In the genomic region with DNA sequence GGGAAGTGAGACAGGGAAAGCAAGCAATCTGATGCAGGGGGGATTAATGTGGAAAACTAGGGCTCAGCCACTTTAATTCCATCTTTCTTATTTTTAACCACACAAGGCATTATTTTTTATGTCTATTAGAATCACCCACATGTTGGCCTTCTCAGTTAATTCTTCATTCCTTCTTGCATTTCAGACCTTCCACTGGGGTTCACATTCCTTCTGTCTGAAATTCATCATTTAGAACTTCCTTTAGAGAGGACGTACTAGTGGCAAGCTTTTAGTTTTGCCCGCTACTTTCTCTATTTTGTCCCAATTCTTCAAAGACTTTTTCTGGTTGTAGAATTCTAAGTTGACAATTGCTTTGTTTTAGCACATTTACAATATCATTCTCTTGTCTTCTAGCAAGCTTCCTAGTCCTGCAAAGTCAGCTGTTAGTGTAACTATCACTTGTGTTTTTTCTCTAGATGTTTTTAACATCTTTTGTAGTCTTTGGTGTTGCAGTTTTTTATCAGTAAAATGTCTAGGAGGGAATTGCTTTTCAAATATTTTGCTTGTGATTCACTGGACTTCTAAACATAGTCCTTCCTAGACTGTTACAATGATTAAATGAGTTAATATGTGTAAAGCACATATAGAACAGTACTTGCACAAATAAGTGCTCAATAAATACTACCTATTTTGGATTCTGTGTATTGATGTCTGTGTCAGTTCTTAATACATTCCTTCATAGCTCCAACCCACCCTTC, we compare ENCODE assay signal across 17 cellular contexts. TPM values are rescaled to one million over a fixed set of nuclear protein-coding genes. Genes with fewer than 3 reads are reported as not detected.
DNase-seq lines count a peak whose midpoint lies in the region; ATAC-seq, FAIRE-seq and TF ChIP-seq lines count a peak whose summit lies in the region.
"Had no signal": no experiment of that assay in that cellular context is flagged by ENCODE, and none has a peak within 500 bp of the region (broad histone marks: within the 10 kb centered on the region; RNA-seq: fewer than 3 reads in every experiment).

No MANE protein-coding gene starts in this region.

- no peaks in the 10 kb centered on the region for H3F3A ChIP-seq in MM.1S (ENCODE audit: insufficient read depth, low read length)

- CTCF ChIA-PET in A549 (lab: Yijun Ruan, JAX) = interaction anchor here (0.9 to 3.9 kb wide), 4 partner anchors 9 to 65 kb away, joined by 3 to 25 read pairs (median 3); no protein-coding TSS in a partner anchor

- H3K4me1 ChIP-seq in A549 = peaks cover 67% of the 10 kb centered on the region
- no peaks in the 10 kb centered on the region for H3K4me1 ChIP-seq in MM.1S (ENCODE audit: low read length)
- peaks cover 35% of the 10 kb centered on the region for H3K4me1 ChIP-seq in psoas muscle

- no peaks in the 10 kb centered on the region for H3K27me3 Mint-ChIP-seq in chondrocyte (ENCODE audit: low read depth)

- TF ChIP-seq EP300 in A549 (IDR thresholded peaks at IDR 0.05) = no peak

- H4K20me1 ChIP-seq in MM.1S (ENCODE audit: insufficient read depth, low read length) = no peaks in the 10 kb centered on the region

- TF ChIP-seq CTCF in A549 (IDR thresholded peaks at IDR 0.05) (no peak), MM.1S (IDR thresholded peaks at IDR 0.05; ENCODE audit: low read length) (no peak), chondrocyte (IDR thresholded peaks at IDR 0.05) (no peak), psoas muscle (IDR thresholded peaks at IDR 0.05) (no peak)

- intact Hi-C loops in psoas muscle (cut with DNase I) = no loop called here

- peak overlapping the region; percentile 80 for H3K4me2 ChIP-seq in A549
- peak overlapping the region; percentile 62 for H3K4me2 ChIP-seq in MM.1S (ENCODE audit: low read depth, low read length)

- no peak overlapping the region for H2AFZ ChIP-seq in MM.1S (ENCODE audit: low read length)

- POLR2A ChIA-PET in A549 (lab: Yijun Ruan, JAX) = interaction anchor here (1.0 kb wide), 1 partner anchor 18 kb away, joined by 3 read pairs; no protein-coding TSS in a partner anchor

- H3K27ac ChIP-seq in A549 (peak overlapping the region; percentile 100), MM.1S (ENCODE audit: low read length) (no peak overlapping the region), psoas muscle (peak overlapping the region; percentile 80)
- H3K27ac ChIP-seq: dorsolateral prefrontal cortex had no signal

- H3K9me3 ChIP-seq in A549 (peaks cover 3% of the 10 kb centered on the region; the same call in 1 of the 3 replicates), MM.1S (replicated peaks; ENCODE audit: insufficient read depth, low read length) (no peaks in the 10 kb centered on the region), psoas muscle (no peaks in the 10 kb centered on the region)
- H3K9me3 ChIP-seq: body of pancreas, esophagus muscularis mucosa, tibial nerve had no signal

- peaks cover 11% of the 10 kb centered on the region for H3K36me3 Mint-ChIP-seq in chondrocyte (ENCODE audit: low read depth)
- H3K36me3 Mint-ChIP-seq: CD8-positive, alpha-beta memory T cell had no signal

- H3K9me2 ChIP-seq in MM.1S (replicated peaks; ENCODE audit: insufficient read depth, low read length) = no peaks in the 10 kb centered on the region

- H3K4me3 ChIP-seq in A549 = no peak overlapping the region
- no peak overlapping the region for H3K4me3 ChIP-seq in MM.1S (ENCODE audit: low read length)
- H3K4me3 ChIP-seq in psoas muscle = peak overlapping the region; percentile 56
- H3K4me3 ChIP-seq: body of pancreas, dorsolateral prefrontal cortex, tibial nerve had no signal

- H3K27me3 ChIP-seq in MM.1S (replicated peaks; ENCODE audit: insufficient read depth, low read length) (no peaks in the 10 kb centered on the region), psoas muscle (ENCODE audit: insufficient read depth in 3 of 3, low read length in 2 of 3) (peaks cover 0 to 2% (median 0%) of the 10 kb centered on the region in 3 donors)
- H3K27me3 ChIP-seq: body of pancreas, dorsolateral prefrontal cortex, tibial nerve had no signal

- H3K4me1 Mint-ChIP-seq in chondrocyte (ENCODE audit: low read depth) = peaks cover 63% of the 10 kb centered on the region

- ATAC-seq in A549 (no peak), psoas muscle (no peak), HG03354 (IDR thresholded peaks at IDR 0.05; ENCODE audit: poor library complexity, severe bottlenecking, unreplicated experiment) (no peak), HG03469 (IDR thresholded peaks at IDR 0.05; ENCODE audit: unreplicated experiment) (no peak)
- ATAC-seq: body of pancreas had no signal

- no peak for TF ChIP-seq POLR2A in A549 (IDR thresholded peaks at IDR 0.05; ENCODE audit: low read length)

- DNase-seq in A549 (ENCODE audit: low read depth in 1 of 2, low spot score in 1 of 2) = no peak
- no peak for DNase-seq in MM.1S
- no peak for DNase-seq in chondrocyte (ENCODE audit: low spot score)
- no peak for DNase-seq in psoas muscle
- no peak for DNase-seq in NCI-H1092 treated with DMSO at 0.1 percent for 48 hours (lab: John Stamatoyannopoulos, UW)
- DNase-seq in NCI-H2171 treated with DMSO at 0.1 percent for 48 hours (lab: John Stamatoyannopoulos, UW) = no peak
- DNase-seq: activated gamma-delta T cell treated with Interleukin-2 at 50 U/mL for 16 hours; body of pancreas; CD8-positive, alpha-beta memory T cell; dorsolateral prefrontal cortex; Kasumi-1; midbrain; NCI-H146 had no signal

- H3K4me3 Mint-ChIP-seq in chondrocyte (ENCODE audit: unreplicated experiment) = no peak overlapping the region

- no peak for FAIRE-seq in A549 (lab: Jason Lieb, UNC)

- H3K9ac ChIP-seq in MM.1S (ENCODE audit: low read length) = no peak overlapping the region

- H3K36me3 ChIP-seq in MM.1S (replicated peaks; ENCODE audit: insufficient read depth, low read length) (no peaks in the 10 kb centered on the region), psoas muscle (ENCODE audit: insufficient read depth in 1 of 2, low read depth in 1 of 2) (no peaks in the 10 kb centered on the region)
- H3K36me3 ChIP-seq: esophagus muscularis mucosa, tibial nerve had no signal

- 75% methylated on average over 2 of the region's 2 CpGs for WGBS in A549 (ENCODE audit: missing lambda C conversion rate)
- WGBS in psoas muscle, 3 donors = 60 to 90% (median 83%) methylated on average over 2 of the region's 2 CpGs

- no peak for TF ChIP-seq RAD21 in A549 (conservative IDR thresholded peaks at IDR 0.05 in 1 of 2, IDR thresholded peaks at IDR 0.05 in 1 of 2)

- H3K27ac Mint-ChIP-seq in chondrocyte (ENCODE audit: unreplicated experiment) = peak overlapping the region; percentile 33

- peaks cover 20% of the 10 kb centered on the region for H3K9me3 Mint-ChIP-seq in chondrocyte (ENCODE audit: low read depth)
- H3K9me3 Mint-ChIP-seq: CD8-positive, alpha-beta memory T cell had no signal

- no peaks in the 10 kb centered on the region for H3K79me2 ChIP-seq in MM.1S (ENCODE audit: low read length)

TF ChIP-seq in A549, 52 proteins besides CTCF, POLR2A, EP300 and RAD21:
- TF ChIP-seq JUN (IDR thresholded peaks at IDR 0.05) (0 out of 5 replicates have a peak, but pooled peaks of 1 of the 2 experiments have one; percentile 18), RCOR1 (IDR thresholded peaks at IDR 0.05; ENCODE audit: low read depth, low read length) (no peak)

RNA-seq across cellular contexts. Expression of a gene that starts 5.5 kb away (rescaled TPM):
- polyA plus RNA-seq in A549 (2011; rRNA removed) = 285 and 296 TPM in 2 replicates
- polyA plus RNA-seq in A549 (2012; cell fraction: cytosol; rRNA removed) = 196 and 199 TPM in 2 replicates
- 179 and 198 TPM in 2 replicates for polyA plus RNA-seq in A549 (2012; cell fraction: nucleus; rRNA removed)
- polyA plus RNA-seq in A549 (2017; fragmentation: RNase III; extraction: RNeasy Plus Mini Kit Qiagen cat#74134 plus additional on column Dnase treatment) = 295 to 421 TPM (median 390 TPM) in 3 replicates
- polyA minus RNA-seq in A549 (2011; rRNA and poly(A)+ RNA removed) = 123 and 152 TPM in 2 replicates
- total RNA-seq in chondrocyte = 354 to 375 TPM (median 370 TPM) in 3 replicates
- 1,000 to 10,000 TPM in 1 of 4 donors, 100 to 1,000 TPM in 3; 165 to 2,602 (median 604) TPM for total RNA-seq in psoas muscle
- 1,000 to 10,000 TPM in 2 of 3 donors, 100 to 1,000 TPM in 1; 649 to 3,089 (median 1,851) TPM for polyA plus RNA-seq in psoas muscle
- total RNA-seq: CD8-positive, alpha-beta memory T cell had no signal
- polyA plus RNA-seq: CD8-positive, alpha-beta memory T cell had no signal
